Comparison of ENCODE assay signal across 8 cellular contexts in the genomic region with DNA sequence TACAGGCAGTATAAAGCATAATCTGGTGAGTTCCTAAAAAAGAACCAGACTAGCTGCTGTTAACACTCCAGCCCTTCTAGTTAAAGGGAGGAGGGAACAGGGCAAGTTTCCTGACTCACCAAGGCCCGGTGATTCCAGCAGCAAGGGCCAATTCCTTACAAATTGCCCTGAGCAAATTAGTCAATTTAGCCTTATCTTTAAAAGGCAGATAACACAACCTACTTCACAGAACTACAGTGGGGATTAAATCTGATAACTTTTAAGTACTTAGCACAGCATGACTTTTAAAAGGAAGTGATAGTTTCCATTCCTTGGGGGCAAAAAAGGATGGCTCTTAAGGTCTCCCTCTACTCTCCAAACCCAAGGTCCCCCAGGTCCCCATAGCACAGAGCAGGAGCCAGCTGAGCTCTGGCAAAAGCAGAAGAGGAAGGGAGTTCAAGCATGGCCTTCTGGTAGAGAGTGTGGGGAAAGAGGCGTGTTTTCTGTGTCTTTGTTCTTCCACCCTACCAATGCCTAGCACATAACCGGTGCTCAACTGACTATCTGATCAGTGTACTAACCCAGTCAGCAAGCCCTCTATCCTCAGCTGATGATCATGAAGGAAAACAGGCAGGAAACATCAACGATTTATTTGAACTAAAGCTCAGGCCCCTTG. TPM values are rescaled to one million over a fixed set of nuclear protein-coding genes. Genes with fewer than 3 reads are reported as not detected.
A peak's percentile ranks its signal among the peaks of the same experiment; 100 is the strongest.
DNase-seq lines count a peak whose midpoint lies in the region; ATAC-seq and TF ChIP-seq lines count a peak whose summit lies in the region.

No MANE protein-coding gene starts in this region.

- in situ Hi-C loops in HAP-1 (cut with MboI; ENCODE audit: low sequenced_read_pairs): no loop called here

- H3K27ac ChIP-seq in A673 (ENCODE audit: low read depth, low read length, poor library complexity, severe bottlenecking) (no peak overlapping the region), endodermal cell (ENCODE audit: low read depth, low read length) (no peak overlapping the region), body of pancreas (peak overlapping the region in 1 of 4 donors; percentile 5)

- H3K9me3 ChIP-seq in A673 (ENCODE audit: low read depth, low read length, poor library complexity, severe bottlenecking): peaks cover 8% of the 10 kb centered on the region
- H3K9me3 ChIP-seq in endodermal cell (ENCODE audit: control insufficient read depth, low read length): peaks cover 12% of the 10 kb centered on the region
- peaks cover 3% of the 10 kb centered on the region; the same call in 1 of the 2 replicates for H3K9me3 ChIP-seq in HAP-1
- no peaks in the 10 kb centered on the region for H3K9me3 ChIP-seq in body of pancreas

- H3K4me1 ChIP-seq in A673 (ENCODE audit: insufficient read depth, low read length, poor library complexity, severe bottlenecking) (peaks cover 50% of the 10 kb centered on the region), endodermal cell (ENCODE audit: control insufficient read depth, insufficient read depth, low read length) (peaks cover 8% of the 10 kb centered on the region), HAP-1 (peaks cover 15% of the 10 kb centered on the region), body of pancreas (peaks cover 25% of the 10 kb centered on the region)

- DNase-seq in A673 (ENCODE audit: low spot score): peak; percentile 24
- DNase-seq in MV-4-11 (lab: John Stamatoyannopoulos, UW): peak; percentile 81
- peak; percentile 68 for DNase-seq in endodermal cell
- DNase-seq in COR-L47 (lab: John Stamatoyannopoulos, UW): no peak
- DNase-seq in HAP-1 (ENCODE audit: low spot score in 2 of 2): no peak
- DNase-seq in body of pancreas: no peak
- DNase-seq in D341Med (ENCODE audit: low spot score): no peak

- peaks cover 6% of the 10 kb centered on the region for H3K9me3 Mint-ChIP-seq in endodermal cell

- peaks cover 10% of the 10 kb centered on the region for H3K36me3 ChIP-seq in A673 (ENCODE audit: insufficient read depth, low read length, poor library complexity, severe bottlenecking)
- no peaks in the 10 kb centered on the region for H3K36me3 ChIP-seq in endodermal cell (ENCODE audit: control insufficient read depth, insufficient read depth, low read length)
- peaks cover 4% of the 10 kb centered on the region; the same call in 1 of the 2 replicates for H3K36me3 ChIP-seq in HAP-1 (replicated peaks)
- no peaks in the 10 kb centered on the region for H3K36me3 ChIP-seq in body of pancreas (replicated peaks in 1 of 2; ENCODE audit: insufficient read depth in 1 of 2, low read depth in 2 of 2)

- no peaks in the 10 kb centered on the region for H3K27me3 ChIP-seq in A673 (replicated peaks; ENCODE audit: insufficient read depth, low read depth, low read length, poor library complexity)
- H3K27me3 ChIP-seq in endodermal cell (ENCODE audit: control insufficient read depth, insufficient read depth, low read length, poor library complexity, severe bottlenecking): peaks cover 87% of the 10 kb centered on the region
- no peaks in the 10 kb centered on the region for H3K27me3 ChIP-seq in HAP-1 (ENCODE audit: low read depth)
- H3K27me3 ChIP-seq in body of pancreas: no peaks in the 10 kb centered on the region

- peak; percentile 23 for ATAC-seq in GM19328 (IDR thresholded peaks at IDR 0.05; ENCODE audit: unreplicated experiment)
- no peak for ATAC-seq in body of pancreas

- intact Hi-C loops in A673 (cut with micrococcal nuclease; ENCODE audit: unreplicated experiment) (loop anchor here (5.0 kb wide), 1 partner anchor 74 kb away; no protein-coding TSS in a partner anchor), body of pancreas (cut with DNase I) (no loop called here)

- no peak overlapping the region for H3K9ac ChIP-seq in endodermal cell (ENCODE audit: extremely low read depth, low read length, poor library complexity, severe bottlenecking)

- H3K4me1 Mint-ChIP-seq in endodermal cell: peaks cover 34% of the 10 kb centered on the region

- H3K4me3 Mint-ChIP-seq in endodermal cell: no peak overlapping the region

- H3K36me3 Mint-ChIP-seq in endodermal cell (ENCODE audit: low read depth): peaks cover 11% of the 10 kb centered on the region

- H3K4me3 ChIP-seq in A673 (ENCODE audit: low read depth, low read length, poor library complexity, severe bottlenecking) (no peak overlapping the region), endodermal cell (ENCODE audit: low read length) (no peak overlapping the region), HAP-1 (no peak overlapping the region), body of pancreas (no peak overlapping the region)

- BruUV-seq in A673 (replicated peaks; lab: Mats Ljungman, UMichigan): no TSS peak

- peaks cover 82% of the 10 kb centered on the region for H3K27me3 Mint-ChIP-seq in endodermal cell (ENCODE audit: insufficient read depth)

- POLR2A ChIA-PET in A673 (lab: Charles Lee; ENCODE audit: low non-redundant PET): no interaction called here

- TF ChIP-seq CTCF in A673 (conservative IDR thresholded peaks at IDR 0.05; ENCODE audit: low read depth, low read length) (no peak), endodermal cell (conservative IDR thresholded peaks at IDR 0.05) (no peak), body of pancreas (IDR thresholded peaks at IDR 0.05) (no peak)

- CTCF ChIA-PET in A673 (lab: Charles Lee): no interaction called here

- TF ChIP-seq POLR2A in body of pancreas (IDR thresholded peaks at IDR 0.05): no peak

- 45 to 56% methylated on average over 1 to 4 of the region's 4 CpGs for WGBS in endodermal cell (ENCODE audit: insufficient coverage in 1 of 2, insufficient read length in 1 of 2), 2 experiments
- 50 to 65% methylated on average over 4 of the region's 4 CpGs for WGBS in body of pancreas, 2 donors

- H3K27ac Mint-ChIP-seq in endodermal cell: peak overlapping the region; percentile 50

RNA-seq across cellular contexts. Expression of gene CDCA7L, which starts 4.0 kb away (rescaled TPM):
- 80.9 and 89.2 TPM in 2 replicates for total RNA-seq in A673 (2021)
- total RNA-seq in endodermal cell: 10 to 100 TPM; 39.5 to 41.1 TPM
- 50.0 TPM for polyA plus RNA-seq in endodermal cell (2013, experiment 1 of 2)
- polyA plus RNA-seq in endodermal cell (2013, experiment 2 of 2): 42.4 TPM
- 10 to 100 TPM in 1 of 2 donors, 1 to 10 TPM in 1; 8.2 to 38.9 TPM for total RNA-seq in body of pancreas

Comparison
In these comparisons a context has a peak if more than half of its experiments do, and no peak if none do; other contexts are left out.
1. DNase-seq: peak in A673 (single experiment), MV-4-11 (single experiment) and endodermal cell (single experiment); none in COR-L47 (single experiment), HAP-1 (0 of 2), body of pancreas (0 of 4) and D341Med (single experiment).